Comparison of ENCODE assay signal across 1 cellular context in genomic region chr12:12665194-12665593, GRCh38.
TF ChIP-seq lines count a peak whose summit lies in the region.

No MANE protein-coding gene starts in this region.

TF ChIP-seq in GM23338, 12 proteins besides CTCF, POLR2A, EP300 and RAD21:
- no peak for TF ChIP-seq ETS1 (IDR thresholded peaks at IDR 0.05)
- TF ChIP-seq ZNF462 (CRISPR knock-in tag; IDR thresholded peaks at IDR 0.05): no peak
- TF ChIP-seq POLR2AphosphoS5 (IDR thresholded peaks at IDR 0.05; ENCODE audit: low read depth): no peak
